Comparison of ENCODE assay signal across 1 cellular context in the genomic region with DNA sequence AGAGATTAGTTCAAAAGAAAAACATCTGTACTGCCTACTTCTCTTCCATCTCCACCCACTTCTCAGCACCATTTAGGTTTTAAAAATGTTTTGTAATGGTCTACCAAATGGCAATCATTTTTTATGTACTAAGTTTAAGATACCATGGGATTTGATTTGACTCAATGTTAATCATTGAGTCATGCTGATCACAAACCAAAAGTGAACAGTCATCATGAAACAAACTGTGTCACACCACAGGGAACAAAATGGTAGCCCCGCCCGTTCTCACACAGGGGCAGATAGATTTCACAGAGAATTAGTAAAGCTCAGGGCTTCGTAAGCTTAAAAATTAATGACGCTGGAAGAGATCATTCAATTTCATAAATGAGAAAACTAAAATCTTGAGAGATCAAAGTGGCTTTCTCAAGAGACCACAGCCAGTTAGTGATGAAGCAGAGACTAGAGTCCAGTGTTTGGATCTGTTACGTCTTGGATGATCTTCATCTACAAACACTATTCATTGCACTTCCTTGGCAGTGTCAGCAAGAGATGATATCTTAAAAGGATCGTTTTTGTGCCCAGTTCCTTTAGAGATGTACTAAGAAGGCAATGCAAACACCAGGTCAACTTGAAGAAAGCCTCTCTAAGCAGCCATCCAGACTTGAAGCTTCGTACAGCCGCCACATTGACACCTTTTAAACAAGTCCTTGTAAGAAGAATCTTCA.
TF ChIP-seq lines count a peak whose summit lies in the region.

No MANE protein-coding gene starts in this region.

TF ChIP-seq in GM23338, 12 proteins besides CTCF, POLR2A, EP300 and RAD21 (continued from another document):
- TF ChIP-seq, protein P1, sequence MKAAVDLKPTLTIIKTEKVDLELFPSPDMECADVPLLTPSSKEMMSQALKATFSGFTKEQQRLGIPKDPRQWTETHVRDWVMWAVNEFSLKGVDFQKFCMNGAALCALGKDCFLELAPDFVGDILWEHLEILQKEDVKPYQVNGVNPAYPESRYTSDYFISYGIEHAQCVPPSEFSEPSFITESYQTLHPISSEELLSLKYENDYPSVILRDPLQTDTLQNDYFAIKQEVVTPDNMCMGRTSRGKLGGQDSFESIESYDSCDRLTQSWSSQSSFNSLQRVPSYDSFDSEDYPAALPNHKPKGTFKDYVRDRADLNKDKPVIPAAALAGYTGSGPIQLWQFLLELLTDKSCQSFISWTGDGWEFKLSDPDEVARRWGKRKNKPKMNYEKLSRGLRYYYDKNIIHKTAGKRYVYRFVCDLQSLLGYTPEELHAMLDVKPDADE (IDR thresholded peaks at IDR 0.05): no peak
- TF ChIP-seq JUNB (IDR thresholded peaks at IDR 0.05; ENCODE audit: unreplicated experiment) (no peak), ZNF331 (CRISPR knock-in tag; IDR thresholded peaks at IDR 0.05; ENCODE audit: low read depth) (no peak), EZH2phosphoT487 (IDR thresholded peaks at IDR 0.05; ENCODE audit: unreplicated experiment) (no peak), POLR2AphosphoS5 (IDR thresholded peaks at IDR 0.05; ENCODE audit: low read depth) (no peak), STAT1 (IDR thresholded peaks at IDR 0.05; ENCODE audit: unreplicated experiment) (no peak)
